2 cellular contexts compared by ENCODE assay signal in the genomic region with DNA sequence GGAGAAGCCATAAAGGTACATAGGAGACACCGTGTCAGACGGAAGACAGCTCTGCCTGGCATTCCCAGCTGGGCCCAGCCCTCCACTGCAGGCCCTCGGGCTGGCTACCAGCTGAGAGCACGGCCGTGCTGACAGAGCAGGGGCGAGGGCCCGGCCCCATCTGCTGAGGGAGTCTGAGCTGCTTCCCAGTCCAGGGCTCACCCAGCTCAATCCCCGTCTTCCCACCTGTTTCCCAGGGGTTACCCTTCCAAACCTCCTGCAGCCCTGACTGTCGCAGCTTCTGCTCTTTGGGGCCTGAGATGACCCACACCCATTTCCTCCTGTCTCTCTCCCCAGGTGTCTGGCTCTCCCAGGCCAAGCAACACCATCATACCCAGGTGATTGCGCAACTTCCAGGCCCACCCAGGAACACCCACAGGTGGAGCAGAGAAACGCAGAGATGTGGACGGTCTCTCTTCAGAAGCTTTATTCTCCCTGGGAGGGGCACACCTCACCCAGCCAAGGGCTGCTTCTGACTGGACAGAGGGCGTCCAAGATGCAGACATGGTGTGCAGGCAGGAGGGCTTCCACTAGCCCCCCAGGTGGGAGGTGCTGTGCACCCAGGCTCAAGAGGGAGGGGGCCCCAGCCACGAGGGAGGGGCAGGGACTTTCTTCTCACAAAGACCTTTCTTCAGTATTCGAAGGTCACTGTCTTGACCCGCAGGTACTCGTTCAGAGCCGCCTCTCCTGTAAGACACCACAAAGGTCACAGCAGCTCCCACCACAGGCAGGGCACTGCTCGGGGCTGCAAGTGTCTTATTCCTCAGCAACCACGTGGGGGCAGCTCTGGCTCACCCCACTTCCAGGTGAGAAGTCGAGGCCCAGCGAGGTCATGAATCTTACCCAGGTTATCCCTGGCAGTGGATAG.
TF ChIP-seq lines count a peak whose summit lies in the region.

No MANE protein-coding gene starts in this region.

TF ChIP-seq in Ishikawa, 13 proteins besides CTCF, POLR2A, EP300 and RAD21:
- TF ChIP-seq, protein P1, sequence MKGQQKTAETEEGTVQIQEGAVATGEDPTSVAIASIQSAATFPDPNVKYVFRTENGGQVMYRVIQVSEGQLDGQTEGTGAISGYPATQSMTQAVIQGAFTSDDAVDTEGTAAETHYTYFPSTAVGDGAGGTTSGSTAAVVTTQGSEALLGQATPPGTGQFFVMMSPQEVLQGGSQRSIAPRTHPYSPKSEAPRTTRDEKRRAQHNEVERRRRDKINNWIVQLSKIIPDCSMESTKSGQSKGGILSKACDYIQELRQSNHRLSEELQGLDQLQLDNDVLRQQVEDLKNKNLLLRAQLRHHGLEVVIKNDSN (IDR thresholded peaks at IDR 0.05) = no peak
- TF ChIP-seq CEBPB (IDR thresholded peaks at IDR 0.05) = peak; percentile 95
TF ChIP-seq in Ishikawa: peak in this region for 1.

TF ChIP-seq in H1, 55 proteins besides CTCF, POLR2A, EP300 and RAD21 (continued from another document):
- TF ChIP-seq EGR1 (IDR thresholded peaks at IDR 0.05; ENCODE audit: borderline replicate concordance, low read depth, low read length) (no peak), TBP (IDR thresholded peaks at IDR 0.05; ENCODE audit: low read depth, low read length) (no peak), SIN3A (conservative IDR thresholded peaks at IDR 0.05 in 1 of 2, IDR thresholded peaks at IDR 0.05 in 1 of 2; ENCODE audit: low read depth in 1 of 2, low read length in 2 of 2) (no peak), CEBPB (IDR thresholded peaks at IDR 0.05; ENCODE audit: low read depth, low read length) (peak; percentile 98), CHD1 (IDR thresholded peaks at IDR 0.05; ENCODE audit: low read depth, low read length) (no peak)
TF ChIP-seq in H1: peak in this region for 2.
